ENCODE assay signal across 12 cellular contexts in the genomic region with DNA sequence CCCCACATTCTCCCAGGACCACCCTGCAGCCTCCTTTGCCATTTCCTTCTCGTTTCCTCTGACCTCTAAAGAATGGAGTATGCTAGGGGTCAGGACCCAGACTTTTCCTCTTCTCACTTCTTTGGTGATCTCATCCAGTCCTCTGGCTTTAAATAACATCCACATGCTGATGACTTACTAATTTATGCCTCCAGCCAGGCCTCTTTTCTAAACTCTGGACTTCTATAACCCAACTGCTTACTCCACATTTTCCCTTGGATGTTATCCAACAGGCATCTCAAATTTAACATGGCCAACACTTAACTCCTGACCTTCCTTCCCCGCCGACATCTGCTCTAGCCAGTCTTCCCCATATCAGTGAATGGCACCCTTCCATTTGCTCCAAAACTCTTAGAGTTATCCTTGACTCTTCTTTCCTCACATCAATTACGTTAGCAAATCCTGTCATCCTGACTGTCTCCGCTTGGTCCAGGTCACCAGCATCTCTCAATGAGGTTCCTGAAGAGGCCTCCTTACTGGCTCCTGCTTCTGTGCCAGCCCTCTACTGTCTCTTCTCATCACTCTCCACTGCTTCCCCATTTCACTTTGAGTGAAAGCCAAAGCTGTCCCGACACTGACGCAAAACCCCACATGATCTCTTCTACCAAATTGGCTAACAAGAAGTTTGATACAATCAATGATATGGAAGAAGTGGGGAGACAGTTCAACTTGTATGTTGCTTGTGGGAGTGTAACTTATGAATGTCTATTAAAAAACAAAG. TPM values are rescaled to one million over a fixed set of nuclear protein-coding genes. Genes with fewer than 3 reads are reported as not detected.
DNase-seq lines count a peak whose midpoint lies in the region; ATAC-seq, FAIRE-seq and TF ChIP-seq lines count a peak whose summit lies in the region.
"Had no signal": no experiment of that assay in that cellular context is flagged by ENCODE, and none has a peak within 500 bp of the region (broad histone marks: within the 10 kb centered on the region; RNA-seq: fewer than 3 reads in every experiment).

No MANE protein-coding gene starts in this region.

- H3K79me2 ChIP-seq in OCI-LY3 (ENCODE audit: low read length): no peaks in the 10 kb centered on the region

- no peaks in the 10 kb centered on the region for H3K36me3 ChIP-seq in OCI-LY3 (replicated peaks; ENCODE audit: low read depth, low read length)
- no peaks in the 10 kb centered on the region for H3K36me3 ChIP-seq in pancreas
- no peaks in the 10 kb centered on the region for H3K36me3 ChIP-seq in MG63

- intact Hi-C loops in CD14-positive monocyte (cut with micrococcal nuclease): no loop called here
- intact Hi-C loops in pancreas (cut with DNase I): no loop called here

- H2AFZ ChIP-seq in OCI-LY3 (ENCODE audit: low read depth, low read length): peak overlapping the region; percentile 86

- H3K4me1 Mint-ChIP-seq in CD14-positive monocyte: peaks cover 17% of the 10 kb centered on the region
- H3K4me1 Mint-ChIP-seq: activated naive CD8-positive, alpha-beta T cell treated with anti-CD3 and anti-CD28 coated beads, Interleukin-2, amount 10 ng/mL, durations not matched to agents 7 days and 5 days had no signal

- DNase-seq in CD14-positive monocyte (ENCODE audit: low spot score) (peak; percentile 70), fibroblast of pulmonary artery (ENCODE audit: low read depth) (peak; percentile 50), pancreas (no peak), MG63 (no peak), DMS79 (lab: John Stamatoyannopoulos, UW) (no peak), activated gamma-delta T cell treated with Interleukin-2 at 50 U/mL for 16 hours (no peak)
- DNase-seq: activated naive CD8-positive, alpha-beta T cell treated with anti-CD3 and anti-CD28 coated beads, Interleukin-2, amount 10 ng/mL, durations not matched to agents 7 days and 5 days; NCI-H2081 treated with DMSO at 0.1 percent for 48 hours; T-helper 9 cell had no signal

- peak overlapping the region; percentile 14; the same call in 1 of the 2 replicates for H3K4me2 ChIP-seq in OCI-LY3 (ENCODE audit: low read length)

- H3K4me3 Mint-ChIP-seq in CD14-positive monocyte: no peak overlapping the region
- H3K4me3 Mint-ChIP-seq: activated naive CD8-positive, alpha-beta T cell treated with anti-CD3 and anti-CD28 coated beads, Interleukin-2, amount 10 ng/mL, durations not matched to agents 7 days and 5 days had no signal

- H3K4me3 ChIP-seq in OCI-LY3 (ENCODE audit: low read length) (no peak overlapping the region), fibroblast of pulmonary artery (replicated peaks; ENCODE audit: low read depth, low read length) (no peak overlapping the region), pancreas (no peak overlapping the region), MG63 (no peak overlapping the region)
- H3K4me3 ChIP-seq: tibial nerve had no signal

- peak overlapping the region in 6 of 7 donors; percentile 28 to 60 (median 48) for H3K27ac Mint-ChIP-seq in CD14-positive monocyte
- H3K27ac Mint-ChIP-seq: activated naive CD8-positive, alpha-beta T cell treated with anti-CD3 and anti-CD28 coated beads, Interleukin-2, amount 10 ng/mL, durations not matched to agents 7 days and 5 days had no signal

- H3K27me3 ChIP-seq in OCI-LY3 (ENCODE audit: low read depth, low read length): no peaks in the 10 kb centered on the region
- no peaks in the 10 kb centered on the region for H3K27me3 ChIP-seq in pancreas
- no peaks in the 10 kb centered on the region for H3K27me3 ChIP-seq in MG63
- H3K27me3 ChIP-seq: tibial nerve had no signal

- ATAC-seq in pancreas (peak in 3 of 4 donors; percentile 21 to 71 (median 65)), HG03196 (IDR thresholded peaks at IDR 0.05; ENCODE audit: unreplicated experiment) (no peak)

- H4K20me1 ChIP-seq in OCI-LY3 (ENCODE audit: insufficient read depth, low read length): no peaks in the 10 kb centered on the region

- H3K9ac ChIP-seq in OCI-LY3 (ENCODE audit: low read length): no peak overlapping the region

- WGBS in pancreas, 2 donors: 48 to 64% methylated on average over 7 of the region's 7 CpGs

- H3K9me3 ChIP-seq in OCI-LY3 (ENCODE audit: insufficient read depth, low read length): peaks cover 5% of the 10 kb centered on the region
- no peaks in the 10 kb centered on the region for H3K9me3 ChIP-seq in pancreas
- H3K9me3 ChIP-seq in MG63: no peaks in the 10 kb centered on the region

- H3K4me1 ChIP-seq in OCI-LY3 (ENCODE audit: low read length): peaks cover 15% of the 10 kb centered on the region
- H3K4me1 ChIP-seq in pancreas: no peaks in the 10 kb centered on the region

- peaks cover 6 to 8% (median 7%) of the 10 kb centered on the region in 3 donors for H3K27me3 Mint-ChIP-seq in CD14-positive monocyte (ENCODE audit: low read depth in 3 of 3)

- FAIRE-seq in pancreas (lab: Jason Lieb, UNC): no peak

- peaks cover 2% of the 10 kb centered on the region in 2 donors for H3K36me3 Mint-ChIP-seq in CD14-positive monocyte
- H3K36me3 Mint-ChIP-seq: activated naive CD8-positive, alpha-beta T cell treated with anti-CD3 and anti-CD28 coated beads, Interleukin-2, amount 10 ng/mL, durations not matched to agents 7 days and 5 days had no signal

- H3K9me3 Mint-ChIP-seq in CD14-positive monocyte: peaks cover 5 to 13% (median 8%) of the 10 kb centered on the region in 7 donors
- H3K9me3 Mint-ChIP-seq: activated naive CD8-positive, alpha-beta T cell treated with anti-CD3 and anti-CD28 coated beads, Interleukin-2, amount 10 ng/mL, durations not matched to agents 7 days and 5 days had no signal

- TF ChIP-seq CTCF in CD14-positive monocyte (IDR thresholded peaks at IDR 0.05) (no peak), OCI-LY3 (IDR thresholded peaks at IDR 0.05; ENCODE audit: low read depth, low read length) (no peak), fibroblast of pulmonary artery (IDR thresholded peaks at IDR 0.05; ENCODE audit: low read length, missing control alignments) (no peak), pancreas (IDR thresholded peaks at IDR 0.05) (no peak)

- no peak overlapping the region for H3K27ac ChIP-seq in OCI-LY3 (ENCODE audit: low read length)
- H3K27ac ChIP-seq in pancreas: no peak overlapping the region

RNA-seq across cellular contexts. Expression of a gene that starts 42.7 kb away (rescaled TPM):
- 1,000 to 10,000 TPM; 1,396 to 1,453 TPM for polyA plus RNA-seq in CD14-positive monocyte
- 100 to 1,000 TPM; 223 to 367 (median 300) TPM for total RNA-seq in pancreas
- 100 to 1,000 TPM in 1 of 2 donors, 10 to 100 TPM in 1; 71.1 to 197 TPM for polyA plus RNA-seq in pancreas
- total RNA-seq in MG63 (2014; rRNA removed; shearing (Covaris generic); ENCODE audit: low replicate concordance): 260 and 282 TPM in 2 replicates

RNA-seq across cellular contexts. Expression of a gene that starts 44.1 kb away (rescaled TPM):
- polyA plus RNA-seq in CD14-positive monocyte (1 to 10 TPM; 3.7 to 6.8 TPM), pancreas (10 to 100 TPM in 1 of 2 donors, 1 to 10 TPM in 1; 9.8 to 18.3 TPM)
- 10 to 100 TPM in 1 of 6 donors, 1 to 10 TPM in 5; 4.1 to 14.1 (median 6.1) TPM for total RNA-seq in pancreas
- total RNA-seq in MG63 (2014; rRNA removed; shearing (Covaris generic); ENCODE audit: low replicate concordance): 5.3 and 8.8 TPM in 2 replicates

RNA-seq across cellular contexts. Expression of a gene that starts 58.8 kb away (rescaled TPM):
- polyA plus RNA-seq in CD14-positive monocyte (1 to 10 TPM in 1 of 2 donors, under 1 TPM in 1; 0.71 to 1.2 TPM), pancreas (1 to 10 TPM; 2.0 to 2.5 TPM)
- total RNA-seq in pancreas: 1 to 10 TPM; 2.1 to 4.8 (median 3.8) TPM
- 1.8 and 5.8 TPM in 2 replicates for total RNA-seq in MG63 (2014; rRNA removed; shearing (Covaris generic); ENCODE audit: low replicate concordance)

Comparison
In these comparisons a context has a peak if more than half of its experiments do, and no peak if none do; other contexts are left out.
1. DNase-seq: peak in CD14-positive monocyte (single experiment) and fibroblast of pulmonary artery (single experiment); none in pancreas (0 of 6), MG63 (single experiment), DMS79 (single experiment) and activated gamma-delta T cell treated with Interleukin-2 at 50 U/mL for 16 hours (single experiment).